ENCODE assay signal across 1 cellular context in the genomic region with DNA sequence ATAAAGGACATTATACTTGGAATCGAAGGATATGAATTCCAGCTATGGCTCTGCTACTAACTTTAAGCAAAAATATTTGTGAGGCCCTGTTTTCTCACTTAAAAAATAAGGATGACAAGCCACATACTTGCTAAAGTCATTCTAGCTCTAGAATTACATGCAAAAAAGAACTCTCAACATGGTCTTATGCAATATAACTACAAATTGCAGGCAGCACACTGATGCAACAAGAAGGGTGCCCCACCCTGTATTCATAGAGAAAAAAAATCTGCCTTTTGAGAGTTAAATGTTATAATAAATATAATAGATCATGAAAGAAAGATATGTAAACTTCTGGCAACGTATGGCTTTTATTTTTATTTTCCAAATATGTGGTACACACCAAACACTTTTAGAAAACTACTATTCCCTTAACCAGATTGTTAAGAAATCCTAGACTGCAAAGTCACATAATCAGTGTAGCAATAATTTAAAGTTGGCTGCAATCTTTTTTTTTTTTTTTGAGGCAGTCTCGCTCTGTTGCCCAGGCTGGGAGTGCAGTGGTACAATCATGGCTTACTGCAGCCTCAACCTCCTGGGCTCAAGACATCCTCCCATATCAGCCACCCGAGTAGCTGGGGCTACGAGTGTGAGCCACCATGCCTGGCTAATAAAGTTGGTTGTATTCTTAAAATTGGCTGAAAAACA.
TF ChIP-seq lines count a peak whose summit lies in the region.

No MANE protein-coding gene starts in this region.

TF ChIP-seq in HepG2, 621 proteins besides CTCF, POLR2A, EP300 and RAD21 (continued from another document):
- TF ChIP-seq, protein P1, sequence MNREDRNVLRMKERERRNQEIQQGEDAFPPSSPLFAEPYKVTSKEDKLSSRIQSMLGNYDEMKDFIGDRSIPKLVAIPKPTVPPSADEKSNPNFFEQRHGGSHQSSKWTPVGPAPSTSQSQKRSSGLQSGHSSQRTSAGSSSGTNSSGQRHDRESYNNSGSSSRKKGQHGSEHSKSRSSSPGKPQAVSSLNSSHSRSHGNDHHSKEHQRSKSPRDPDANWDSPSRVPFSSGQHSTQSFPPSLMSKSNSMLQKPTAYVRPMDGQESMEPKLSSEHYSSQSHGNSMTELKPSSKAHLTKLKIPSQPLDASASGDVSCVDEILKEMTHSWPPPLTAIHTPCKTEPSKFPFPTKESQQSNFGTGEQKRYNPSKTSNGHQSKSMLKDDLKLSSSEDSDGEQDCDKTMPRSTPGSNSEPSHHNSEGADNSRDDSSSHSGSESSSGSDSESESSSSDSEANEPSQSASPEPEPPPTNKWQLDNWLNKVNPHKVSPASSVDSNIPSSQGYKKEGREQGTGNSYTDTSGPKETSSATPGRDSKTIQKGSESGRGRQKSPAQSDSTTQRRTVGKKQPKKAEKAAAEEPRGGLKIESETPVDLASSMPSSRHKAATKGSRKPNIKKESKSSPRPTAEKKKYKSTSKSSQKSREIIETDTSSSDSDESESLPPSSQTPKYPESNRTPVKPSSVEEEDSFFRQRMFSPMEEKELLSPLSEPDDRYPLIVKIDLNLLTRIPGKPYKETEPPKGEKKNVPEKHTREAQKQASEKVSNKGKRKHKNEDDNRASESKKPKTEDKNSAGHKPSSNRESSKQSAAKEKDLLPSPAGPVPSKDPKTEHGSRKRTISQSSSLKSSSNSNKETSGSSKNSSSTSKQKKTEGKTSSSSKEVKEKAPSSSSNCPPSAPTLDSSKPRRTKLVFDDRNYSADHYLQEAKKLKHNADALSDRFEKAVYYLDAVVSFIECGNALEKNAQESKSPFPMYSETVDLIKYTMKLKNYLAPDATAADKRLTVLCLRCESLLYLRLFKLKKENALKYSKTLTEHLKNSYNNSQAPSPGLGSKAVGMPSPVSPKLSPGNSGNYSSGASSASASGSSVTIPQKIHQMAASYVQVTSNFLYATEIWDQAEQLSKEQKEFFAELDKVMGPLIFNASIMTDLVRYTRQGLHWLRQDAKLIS (CRISPR knock-in tag; IDR thresholded peaks at IDR 0.05) = no peak
- TF ChIP-seq GABPB1 (CRISPR knock-in tag; IDR thresholded peaks at IDR 0.05) (no peak), MEIS2 (CRISPR knock-in tag; IDR thresholded peaks at IDR 0.05) (no peak), ZBTB1 (CRISPR knock-in tag; IDR thresholded peaks at IDR 0.05; ENCODE audit: borderline replicate concordance) (no peak), ZFYVE20 (CRISPR knock-in tag; IDR thresholded peaks at IDR 0.05; ENCODE audit: borderline replicate concordance, low read depth) (no peak)
